ENCODE assay signal across 9 cellular contexts in the genomic region with DNA sequence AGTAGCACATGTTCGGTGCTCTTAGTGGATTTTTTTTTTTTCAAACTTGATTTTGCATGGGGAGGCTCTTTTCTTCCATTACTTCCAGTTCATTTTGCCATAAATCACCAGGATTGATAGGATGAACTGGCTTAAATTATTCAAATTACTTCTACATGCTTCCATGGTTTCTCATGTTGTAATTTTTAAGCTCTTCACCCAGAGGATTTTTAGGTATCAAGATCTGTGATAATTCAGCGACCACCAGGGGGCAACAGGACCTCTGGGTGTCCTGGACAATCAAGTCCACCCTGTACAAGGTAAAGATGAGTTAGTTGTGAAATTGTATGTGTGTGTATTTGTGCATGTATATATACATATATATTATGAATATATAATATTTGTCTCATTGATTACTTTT. TPM values are rescaled to one million over a fixed set of nuclear protein-coding genes. Genes with fewer than 3 reads are reported as not detected.
DNase-seq lines count a peak whose midpoint lies in the region; ATAC-seq and TF ChIP-seq lines count a peak whose summit lies in the region.
"Had no signal": no experiment of that assay in that cellular context is flagged by ENCODE, and none has a peak within 500 bp of the region (broad histone marks: within the 10 kb centered on the region; RNA-seq: fewer than 3 reads in every experiment).

No MANE protein-coding gene starts in this region.

- peaks cover 10% of the 10 kb centered on the region; the same call in 1 of the 2 replicates for H3K27me3 Mint-ChIP-seq in WTC11 (ENCODE audit: low read depth)
- peaks cover 32% of the 10 kb centered on the region for H3K27me3 Mint-ChIP-seq in activated T-helper 2 cell treated with anti-CD3 and anti-CD28 coated beads, Interferon-gamma antibody, Interleukin-2, Interleukin-4, amounts not matched to agents 10 μg/mL and 5 μg/mL and 100 μg/mL, durations not matched to agents 14 hours and 24 hours and 36 hours (ENCODE audit: low read depth)

- no peak overlapping the region for H3K27ac ChIP-seq in lower lobe of right lung

- no peaks in the 10 kb centered on the region for H3K36me3 Mint-ChIP-seq in WTC11
- no peaks in the 10 kb centered on the region for H3K36me3 Mint-ChIP-seq in activated T-helper 2 cell treated with anti-CD3 and anti-CD28 coated beads, Interferon-gamma antibody, Interleukin-2, Interleukin-4, amounts not matched to agents 10 μg/mL and 5 μg/mL and 100 μg/mL, durations not matched to agents 14 hours and 24 hours and 36 hours (ENCODE audit: low read depth)

- peak; percentile 40 for ATAC-seq in GM19328 (IDR thresholded peaks at IDR 0.05; ENCODE audit: unreplicated experiment)
- ATAC-seq in WTC11 = no peak
- no peak for ATAC-seq in lower lobe of right lung
- ATAC-seq in GM18498 (IDR thresholded peaks at IDR 0.05; ENCODE audit: unreplicated experiment) = no peak

- H3K36me3 ChIP-seq in lower lobe of right lung = no peaks in the 10 kb centered on the region

- TF ChIP-seq CTCF in WTC11 (IDR thresholded peaks at IDR 0.05) (peak; percentile 39; the same call in 1 of the 2 replicates), lower lobe of right lung (IDR thresholded peaks at IDR 0.05) (peak; percentile 26)

- H3K4me3 Mint-ChIP-seq in WTC11 = no peak overlapping the region
- H3K4me3 Mint-ChIP-seq in activated T-helper 2 cell treated with anti-CD3 and anti-CD28 coated beads, Interferon-gamma antibody, Interleukin-2, Interleukin-4, amounts not matched to agents 10 μg/mL and 5 μg/mL and 100 μg/mL, durations not matched to agents 14 hours and 24 hours and 36 hours (ENCODE audit: low read depth) = no peak overlapping the region
- H3K4me3 Mint-ChIP-seq: dendritic cell treated with granulocyte-macrophage colony-stimulating factor and Interleukin-4, amounts not matched to agents 40 ng/mL and 50 ng/mL, for 4 days had no signal

- H3K4me1 Mint-ChIP-seq in WTC11 = peaks cover 16% of the 10 kb centered on the region
- H3K4me1 Mint-ChIP-seq in activated T-helper 2 cell treated with anti-CD3 and anti-CD28 coated beads, Interferon-gamma antibody, Interleukin-2, Interleukin-4, amounts not matched to agents 10 μg/mL and 5 μg/mL and 100 μg/mL, durations not matched to agents 14 hours and 24 hours and 36 hours (ENCODE audit: low read depth) = peaks cover 10% of the 10 kb centered on the region

- CTCF ChIA-PET in WTC11 (lab: Charles Lee) = interaction anchor here (0.6 to 2.3 kb wide), 53 partner anchors 8 to 831 kb away, joined by 3 to 22 read pairs (median 3); no protein-coding TSS in a partner anchor

- H3K9me3 ChIP-seq in lower lobe of right lung = no peaks in the 10 kb centered on the region

- H3K27me3 ChIP-seq in lower lobe of right lung (ENCODE audit: low read depth) = peaks cover 42% of the 10 kb centered on the region

- H3K27ac Mint-ChIP-seq in WTC11 = no peak overlapping the region
- H3K27ac Mint-ChIP-seq in activated T-helper 2 cell treated with anti-CD3 and anti-CD28 coated beads, Interferon-gamma antibody, Interleukin-2, Interleukin-4, amounts not matched to agents 10 μg/mL and 5 μg/mL and 100 μg/mL, durations not matched to agents 14 hours and 24 hours and 36 hours = no peak overlapping the region
- H3K27ac Mint-ChIP-seq: dendritic cell treated with granulocyte-macrophage colony-stimulating factor and Interleukin-4, amounts not matched to agents 40 ng/mL and 50 ng/mL, for 4 days had no signal

- peaks cover 14% of the 10 kb centered on the region for H3K4me1 ChIP-seq in lower lobe of right lung

- H3K9me3 Mint-ChIP-seq in WTC11 = no peaks in the 10 kb centered on the region
- no peaks in the 10 kb centered on the region for H3K9me3 Mint-ChIP-seq in activated T-helper 2 cell treated with anti-CD3 and anti-CD28 coated beads, Interferon-gamma antibody, Interleukin-2, Interleukin-4, amounts not matched to agents 10 μg/mL and 5 μg/mL and 100 μg/mL, durations not matched to agents 14 hours and 24 hours and 36 hours
- H3K9me3 Mint-ChIP-seq: dendritic cell treated with granulocyte-macrophage colony-stimulating factor and Interleukin-4, amounts not matched to agents 40 ng/mL and 50 ng/mL, for 4 days had no signal

- no peak overlapping the region for H3K4me3 ChIP-seq in lower lobe of right lung

- intact Hi-C loops in lower lobe of right lung (cut with DNase I) = no loop called here
- intact Hi-C loops in activated T-helper 2 cell treated with anti-CD3 and anti-CD28 coated beads, Interferon-gamma antibody, Interleukin-2, Interleukin-4, amounts not matched to agents 10 μg/mL and 5 μg/mL and 100 μg/mL, durations not matched to agents 14 hours and 24 hours and 36 hours (cut with micrococcal nuclease) = no loop called here

- POLR2A ChIA-PET in WTC11 (lab: Charles Lee) = interaction anchor here (0.6 kb wide), 1 partner anchor 379 kb away, joined by 3 read pairs; no protein-coding TSS in a partner anchor

- DNase-seq in Ammon's horn (ENCODE audit: low spot score) = peak; percentile 62
- DNase-seq in NCI-H2081 (lab: John Stamatoyannopoulos, UW) = peak; percentile 86 to 88
- peak; percentile 60 for DNase-seq in WTC11 (ENCODE audit: low spot score)
- DNase-seq in lower lobe of right lung = no peak
- no peak for DNase-seq in activated T-helper 2 cell treated with anti-CD3 and anti-CD28 coated beads, Interferon-gamma antibody, Interleukin-2, Interleukin-4, amounts not matched to agents 10 μg/mL and 5 μg/mL and 100 μg/mL, durations not matched to agents 14 hours and 24 hours and 36 hours (ENCODE audit: low spot score)
- DNase-seq in AG08396 (ENCODE audit: low spot score) = no peak

TF ChIP-seq in WTC11, 78 proteins besides CTCF, POLR2A, EP300 and RAD21 (continues in another document):
- TF ChIP-seq, protein P1, sequence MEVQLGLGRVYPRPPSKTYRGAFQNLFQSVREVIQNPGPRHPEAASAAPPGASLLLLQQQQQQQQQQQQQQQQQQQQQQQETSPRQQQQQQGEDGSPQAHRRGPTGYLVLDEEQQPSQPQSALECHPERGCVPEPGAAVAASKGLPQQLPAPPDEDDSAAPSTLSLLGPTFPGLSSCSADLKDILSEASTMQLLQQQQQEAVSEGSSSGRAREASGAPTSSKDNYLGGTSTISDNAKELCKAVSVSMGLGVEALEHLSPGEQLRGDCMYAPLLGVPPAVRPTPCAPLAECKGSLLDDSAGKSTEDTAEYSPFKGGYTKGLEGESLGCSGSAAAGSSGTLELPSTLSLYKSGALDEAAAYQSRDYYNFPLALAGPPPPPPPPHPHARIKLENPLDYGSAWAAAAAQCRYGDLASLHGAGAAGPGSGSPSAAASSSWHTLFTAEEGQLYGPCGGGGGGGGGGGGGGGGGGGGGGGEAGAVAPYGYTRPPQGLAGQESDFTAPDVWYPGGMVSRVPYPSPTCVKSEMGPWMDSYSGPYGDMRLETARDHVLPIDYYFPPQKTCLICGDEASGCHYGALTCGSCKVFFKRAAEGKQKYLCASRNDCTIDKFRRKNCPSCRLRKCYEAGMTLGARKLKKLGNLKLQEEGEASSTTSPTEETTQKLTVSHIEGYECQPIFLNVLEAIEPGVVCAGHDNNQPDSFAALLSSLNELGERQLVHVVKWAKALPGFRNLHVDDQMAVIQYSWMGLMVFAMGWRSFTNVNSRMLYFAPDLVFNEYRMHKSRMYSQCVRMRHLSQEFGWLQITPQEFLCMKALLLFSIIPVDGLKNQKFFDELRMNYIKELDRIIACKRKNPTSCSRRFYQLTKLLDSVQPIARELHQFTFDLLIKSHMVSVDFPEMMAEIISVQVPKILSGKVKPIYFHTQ (CRISPR knock-in tag; IDR thresholded peaks at IDR 0.05) = no peak
- TF ChIP-seq CBFB (CRISPR knock-in tag; IDR thresholded peaks at IDR 0.05; ENCODE audit: low read depth) (no peak), NFE2L1 (CRISPR knock-in tag; IDR thresholded peaks at IDR 0.05) (no peak), SMAD3 (CRISPR knock-in tag; IDR thresholded peaks at IDR 0.05; ENCODE audit: borderline replicate concordance) (no peak)
- TF ChIP-seq, protein P2, sequence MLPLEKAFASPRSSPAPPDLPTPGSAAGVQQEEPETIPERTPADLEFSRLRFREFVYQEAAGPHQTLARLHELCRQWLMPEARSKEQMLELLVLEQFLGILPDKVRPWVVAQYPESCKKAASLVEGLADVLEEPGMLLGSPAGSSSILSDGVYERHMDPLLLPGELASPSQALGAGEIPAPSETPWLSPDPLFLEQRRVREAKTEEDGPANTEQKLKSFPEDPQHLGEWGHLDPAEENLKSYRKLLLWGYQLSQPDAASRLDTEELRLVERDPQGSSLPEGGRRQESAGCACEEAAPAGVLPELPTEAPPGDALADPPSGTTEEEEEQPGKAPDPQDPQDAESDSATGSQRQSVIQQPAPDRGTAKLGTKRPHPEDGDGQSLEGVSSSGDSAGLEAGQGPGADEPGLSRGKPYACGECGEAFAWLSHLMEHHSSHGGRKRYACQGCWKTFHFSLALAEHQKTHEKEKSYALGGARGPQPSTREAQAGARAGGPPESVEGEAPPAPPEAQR (CRISPR knock-in tag; IDR thresholded peaks at IDR 0.05) = no peak
- TF ChIP-seq, protein P3, sequence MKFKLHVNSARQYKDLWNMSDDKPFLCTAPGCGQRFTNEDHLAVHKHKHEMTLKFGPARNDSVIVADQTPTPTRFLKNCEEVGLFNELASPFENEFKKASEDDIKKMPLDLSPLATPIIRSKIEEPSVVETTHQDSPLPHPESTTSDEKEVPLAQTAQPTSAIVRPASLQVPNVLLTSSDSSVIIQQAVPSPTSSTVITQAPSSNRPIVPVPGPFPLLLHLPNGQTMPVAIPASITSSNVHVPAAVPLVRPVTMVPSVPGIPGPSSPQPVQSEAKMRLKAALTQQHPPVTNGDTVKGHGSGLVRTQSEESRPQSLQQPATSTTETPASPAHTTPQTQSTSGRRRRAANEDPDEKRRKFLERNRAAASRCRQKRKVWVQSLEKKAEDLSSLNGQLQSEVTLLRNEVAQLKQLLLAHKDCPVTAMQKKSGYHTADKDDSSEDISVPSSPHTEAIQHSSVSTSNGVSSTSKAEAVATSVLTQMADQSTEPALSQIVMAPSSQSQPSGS (CRISPR knock-in tag; IDR thresholded peaks at IDR 0.05; ENCODE audit: borderline replicate concordance, low read depth) = no peak
- TF ChIP-seq, protein P4, sequence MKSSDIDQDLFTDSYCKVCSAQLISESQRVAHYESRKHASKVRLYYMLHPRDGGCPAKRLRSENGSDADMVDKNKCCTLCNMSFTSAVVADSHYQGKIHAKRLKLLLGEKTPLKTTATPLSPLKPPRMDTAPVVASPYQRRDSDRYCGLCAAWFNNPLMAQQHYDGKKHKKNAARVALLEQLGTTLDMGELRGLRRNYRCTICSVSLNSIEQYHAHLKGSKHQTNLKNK (CRISPR knock-in tag; IDR thresholded peaks at IDR 0.05) = no peak

RNA-seq across cellular contexts. Expression of a gene that starts 4.2 kb away (rescaled TPM):
- total RNA-seq in WTC11 (2021) (7.4 to 9.6 TPM (median 7.9 TPM) in 3 replicates), lower lobe of right lung (0.86 TPM)
- total RNA-seq in activated T-helper 2 cell treated with anti-CD3 and anti-CD28 coated beads, Interferon-gamma antibody, Interleukin-2, Interleukin-4, amounts not matched to agents 10 μg/mL and 5 μg/mL and 100 μg/mL, durations not matched to agents 14 hours and 24 hours and 36 hours = not detected in 2 replicates

Comparison
In these comparisons a context has a peak if more than half of its experiments do, and no peak if none do; other contexts are left out.
1. DNase-seq: peak in Ammon's horn (single experiment), NCI-H2081 (2 of 2) and WTC11 (single experiment); none in lower lobe of right lung (single experiment), activated T-helper 2 cell treated with anti-CD3 and anti-CD28 coated beads, Interferon-gamma antibody, Interleukin-2, Interleukin-4, amounts not matched to agents 10 μg/mL and 5 μg/mL and 100 μg/mL, durations not matched to agents 14 hours and 24 hours and 36 hours (single experiment) and AG08396 (single experiment).